In the genomic region with DNA sequence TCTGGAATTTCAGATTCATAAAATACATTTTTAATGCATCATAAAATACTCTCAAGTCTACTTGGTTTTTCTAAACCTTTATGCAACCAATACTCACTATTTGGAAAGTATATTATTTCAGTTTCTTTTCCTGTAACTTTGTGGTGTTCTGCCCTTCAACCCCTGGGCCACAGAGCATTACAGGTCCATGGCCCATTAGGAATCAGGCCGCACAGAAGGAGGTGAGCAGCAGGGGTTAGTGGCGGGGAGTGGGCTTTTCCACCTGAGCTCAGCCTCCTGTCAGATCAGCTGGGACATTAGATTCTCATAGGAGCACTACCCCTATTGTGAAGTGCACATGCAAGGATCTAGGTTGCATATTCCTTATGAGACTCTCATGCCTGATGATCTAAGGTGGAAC, we compare ENCODE assay signal across 22 cellular contexts. TPM values are rescaled to one million over a fixed set of nuclear protein-coding genes. Genes with fewer than 3 reads are reported as not detected.
DNase-seq lines count a peak whose midpoint lies in the region; ATAC-seq and TF ChIP-seq lines count a peak whose summit lies in the region.
"Had no signal": no experiment of that assay in that cellular context is flagged by ENCODE, and none has a peak within 500 bp of the region (broad histone marks: within the 10 kb centered on the region; RNA-seq: fewer than 3 reads in every experiment).

No MANE protein-coding gene starts in this region.

- ATAC-seq in right cardiac atrium = peak in 1 of 2 donors; percentile 14
- ATAC-seq in left ventricle myocardium superior = no peak
- peak; percentile 34 for ATAC-seq in activated T-helper 17 cell treated with anti-CD3 and anti-CD28 coated beads, Interleukin-2, amount 50 U/mL, for 72 hours (replicated peaks)
- ATAC-seq in gastroesophageal sphincter = peak; percentile 28
- no peak for ATAC-seq in effector memory CD8-positive, alpha-beta T cell (replicated peaks)
- ATAC-seq in HG03159 (IDR thresholded peaks at IDR 0.05; ENCODE audit: unreplicated experiment) = no peak
- ATAC-seq: A549 had no signal

- H3K9me3 Mint-ChIP-seq in activated T-helper 17 cell treated with anti-CD3 and anti-CD28 coated beads, Interleukin-2, amount 50 U/mL, for 72 hours = no peaks in the 10 kb centered on the region
- no peaks in the 10 kb centered on the region for H3K9me3 Mint-ChIP-seq in effector memory CD8-positive, alpha-beta T cell
- H3K9me3 Mint-ChIP-seq: CD14-positive monocyte, HFFc6 had no signal

- H3K27ac Mint-ChIP-seq in activated T-helper 17 cell treated with anti-CD3 and anti-CD28 coated beads, Interleukin-2, amount 50 U/mL, for 72 hours = no peak overlapping the region
- H3K27ac Mint-ChIP-seq in effector memory CD8-positive, alpha-beta T cell = no peak overlapping the region
- H3K27ac Mint-ChIP-seq: B cell, HFFc6 had no signal

- H3K9me3 ChIP-seq in right cardiac atrium (ENCODE audit: control insufficient read depth, low read length) = no peaks in the 10 kb centered on the region
- H3K9me3 ChIP-seq in gastroesophageal sphincter = no peaks in the 10 kb centered on the region
- H3K9me3 ChIP-seq: A549, MG63 had no signal

- H3K4me3 ChIP-seq in right cardiac atrium (ENCODE audit: low read length) = no peak overlapping the region
- H3K4me3 ChIP-seq in gastroesophageal sphincter = no peak overlapping the region
- H3K4me3 ChIP-seq: A549, MG63 had no signal

- H3K27ac ChIP-seq in right cardiac atrium (ENCODE audit: low read length) (peak overlapping the region; percentile 72), gastroesophageal sphincter (no peak overlapping the region)
- H3K27ac ChIP-seq: A549 had no signal

- H3K36me3 ChIP-seq in gastroesophageal sphincter = no peaks in the 10 kb centered on the region
- H3K36me3 ChIP-seq: MG63 had no signal

- peaks cover 42% of the 10 kb centered on the region for H3K4me1 Mint-ChIP-seq in activated T-helper 17 cell treated with anti-CD3 and anti-CD28 coated beads, Interleukin-2, amount 50 U/mL, for 72 hours
- H3K4me1 Mint-ChIP-seq in effector memory CD8-positive, alpha-beta T cell (ENCODE audit: low read depth in 2 of 2) = peaks cover 43 to 63% of the 10 kb centered on the region in 2 donors

- H3K27me3 ChIP-seq in right cardiac atrium (ENCODE audit: control insufficient read depth, insufficient read depth) = no peaks in the 10 kb centered on the region
- H3K27me3 ChIP-seq in gastroesophageal sphincter = no peaks in the 10 kb centered on the region
- H3K27me3 ChIP-seq: MG63 had no signal

- H3K36me3 Mint-ChIP-seq in activated T-helper 17 cell treated with anti-CD3 and anti-CD28 coated beads, Interleukin-2, amount 50 U/mL, for 72 hours (ENCODE audit: low read depth) = no peaks in the 10 kb centered on the region
- H3K36me3 Mint-ChIP-seq in effector memory CD8-positive, alpha-beta T cell (ENCODE audit: insufficient read depth) = peaks cover 2% of the 10 kb centered on the region
- H3K36me3 Mint-ChIP-seq: CD14-positive monocyte had no signal

- no peak for TF ChIP-seq CTCF in gastroesophageal sphincter (IDR thresholded peaks at IDR 0.05)

- WGBS in right cardiac atrium = 93% methylated on average over 2 of the region's 2 CpGs
- WGBS in gastroesophageal sphincter (ENCODE audit: low coverage in 1 of 2), 2 donors = 100% methylated on average over 1 of the region's 2 CpGs; no CpG with 5 or more reads in 1 of the 2 donors

- DNase-seq in right cardiac atrium (peak in 1 of 3 donors; percentile 25), left ventricle myocardium superior (no peak), posterior vena cava (ENCODE audit: low spot score) (no peak)
- no peak for DNase-seq in effector memory CD8-positive, alpha-beta T cell
- DNase-seq: DMS53, GF-D8, H7, HFFc6, Kasumi-1, MG63, NCI-H1417, NCI-H187, NCI-H2107, NCI-H446 treated with DMSO at 0.1 percent for 48 hours, NCI-H526 treated with DMSO at 0.1 percent for 48 hours, OCI-M1 had no signal

- intact Hi-C loops in right cardiac atrium (cut with DNase I) = no loop called here
- intact Hi-C loops in left ventricle myocardium superior (cut with micrococcal nuclease) = no loop called here
- intact Hi-C loops in posterior vena cava (cut with DNase I) = no loop called here

- H3K4me1 ChIP-seq in right cardiac atrium (ENCODE audit: control insufficient read depth, insufficient read depth, low read length) (peaks cover 6% of the 10 kb centered on the region), gastroesophageal sphincter (peaks cover 0 to 73% (median 0%) of the 10 kb centered on the region in 3 donors)
- H3K4me1 ChIP-seq: A549 had no signal

- no peak for TF ChIP-seq POLR2A in gastroesophageal sphincter (IDR thresholded peaks at IDR 0.05)

- H3K4me3 Mint-ChIP-seq in activated T-helper 17 cell treated with anti-CD3 and anti-CD28 coated beads, Interleukin-2, amount 50 U/mL, for 72 hours = peak overlapping the region; percentile 33
- no peak overlapping the region for H3K4me3 Mint-ChIP-seq in effector memory CD8-positive, alpha-beta T cell
- H3K4me3 Mint-ChIP-seq: B cell, CD14-positive monocyte, HFFc6 had no signal

- H3K27me3 Mint-ChIP-seq in activated T-helper 17 cell treated with anti-CD3 and anti-CD28 coated beads, Interleukin-2, amount 50 U/mL, for 72 hours = no peaks in the 10 kb centered on the region
- no peaks in the 10 kb centered on the region for H3K27me3 Mint-ChIP-seq in effector memory CD8-positive, alpha-beta T cell
- H3K27me3 Mint-ChIP-seq: B cell had no signal

- no peak for TF ChIP-seq EP300 in gastroesophageal sphincter (IDR thresholded peaks at IDR 0.05)

RNA-seq across cellular contexts. Expression of gene SNX13, which starts 9.7 kb away (rescaled TPM):
- total RNA-seq in right cardiac atrium = 10 to 100 TPM; 41.9 to 50.8 (median 47.9) TPM
- polyA plus RNA-seq in right cardiac atrium = 11.4 TPM
- total RNA-seq in left ventricle myocardium superior = 62.6 TPM
- 10 to 100 TPM; 20.6 to 23.5 TPM for total RNA-seq in activated T-helper 17 cell treated with anti-CD3 and anti-CD28 coated beads, Interleukin-2, amount 50 U/mL, for 72 hours
- total RNA-seq in gastroesophageal sphincter = 10 to 100 TPM; 39.2 to 99.3 (median 57.0) TPM
- 10 to 100 TPM; 50.6 to 51.2 TPM for total RNA-seq in posterior vena cava

Comparison
In these comparisons a context has a peak if more than half of its experiments do, and no peak if none do; other contexts are left out.
1. ATAC-seq: peak in activated T-helper 17 cell treated with anti-CD3 and anti-CD28 coated beads, Interleukin-2, amount 50 U/mL, for 72 hours (single experiment) and gastroesophageal sphincter (single experiment); none in left ventricle myocardium superior (single experiment), effector memory CD8-positive, alpha-beta T cell (single experiment) and HG03159 (single experiment).